Comparison of ENCODE assay signal across 8 cellular contexts in the genomic region with DNA sequence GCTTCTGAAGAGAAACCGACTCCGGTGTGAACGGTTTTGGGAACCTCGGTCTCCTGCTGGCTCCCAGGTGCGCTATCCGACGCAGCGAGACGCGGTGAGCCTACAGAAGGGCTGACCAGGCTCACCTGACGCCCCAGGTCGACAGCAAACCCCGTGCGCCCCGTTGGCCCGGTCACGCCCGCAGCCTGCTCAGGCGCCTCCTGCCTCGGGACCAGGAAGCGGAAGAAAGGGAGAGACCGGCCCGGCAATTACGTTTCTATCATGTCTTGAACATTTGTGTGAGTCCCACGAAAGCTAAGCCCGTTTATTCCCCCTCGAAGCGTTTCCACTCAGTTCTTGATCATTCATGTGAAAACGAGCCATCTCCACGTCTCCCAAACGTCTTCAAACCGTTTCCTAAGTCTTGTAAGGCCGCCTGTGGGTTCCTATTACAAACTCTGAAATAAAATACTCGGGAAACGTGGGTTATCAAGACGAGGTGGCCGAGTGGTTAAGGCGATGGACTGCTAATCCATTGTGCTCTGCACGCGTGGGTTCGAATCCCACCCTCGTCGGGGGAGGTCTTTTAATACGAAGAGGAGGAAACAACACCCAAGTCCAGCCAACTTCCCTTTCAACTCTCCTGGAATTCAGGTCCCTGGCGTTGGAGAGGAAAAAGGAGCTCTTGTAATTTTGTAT.
DNase-seq lines count a peak whose midpoint lies in the region; ATAC-seq and TF ChIP-seq lines count a peak whose summit lies in the region.

No MANE protein-coding gene starts in this region.

- H4K20me1 ChIP-seq in osteoblast (ENCODE audit: insufficient read depth, low read length): no peaks in the 10 kb centered on the region

- H3K79me2 ChIP-seq in ACC112 (ENCODE audit: control insufficient read depth, insufficient read depth, low read length, unreplicated experiment): no peaks in the 10 kb centered on the region
- H3K79me2 ChIP-seq in osteoblast (ENCODE audit: insufficient read depth, low read length): no peaks in the 10 kb centered on the region

- peak overlapping the region; percentile 88 for H3K4me3 ChIP-seq in ACC112 (ENCODE audit: low read depth, low read length)
- peak overlapping the region; percentile 80 for H3K4me3 ChIP-seq in fibroblast of mammary gland (ENCODE audit: control insufficient read depth, low read depth, low read length)
- peak overlapping the region; percentile 77 for H3K4me3 ChIP-seq in osteoblast (ENCODE audit: insufficient read depth, low read length)

- H3K4me2 ChIP-seq in osteoblast (ENCODE audit: insufficient read depth, low read length): peak overlapping the region; percentile 90

- no peak for TF ChIP-seq CTCF in fibroblast of mammary gland (conservative IDR thresholded peaks at IDR 0.05; ENCODE audit: control insufficient read depth, insufficient read depth, low read depth, low read length)
- no peak for TF ChIP-seq CTCF in osteoblast (IDR thresholded peaks at IDR 0.05; ENCODE audit: extremely low read depth, low read depth, low read length)

- H3K4me1 ChIP-seq in ACC112 (ENCODE audit: control insufficient read depth, insufficient read depth, low read length, unreplicated experiment) (peaks cover 4% of the 10 kb centered on the region), osteoblast (ENCODE audit: insufficient read depth, low read length) (peaks cover 7% of the 10 kb centered on the region)

- H2AFZ ChIP-seq in ACC112 (ENCODE audit: low read length, unreplicated experiment) (peak overlapping the region; percentile 94), osteoblast (ENCODE audit: low read length) (peak overlapping the region; percentile 95)

- H3K27ac ChIP-seq in ACC112 (ENCODE audit: low read depth, low read length) (peak overlapping the region; percentile 67), osteoblast (ENCODE audit: low read depth, low read length) (no peak overlapping the region)

- H3K27me3 ChIP-seq in ACC112 (ENCODE audit: insufficient read depth, low read length) (no peaks in the 10 kb centered on the region), osteoblast (ENCODE audit: insufficient read depth, low read length) (no peaks in the 10 kb centered on the region)

- ATAC-seq in GM21723 (IDR thresholded peaks at IDR 0.05; ENCODE audit: unreplicated experiment) (peak; percentile 55), GM21515 (IDR thresholded peaks at IDR 0.05; ENCODE audit: unreplicated experiment) (no peak), GM18498 (IDR thresholded peaks at IDR 0.05; ENCODE audit: unreplicated experiment) (no peak)

- H3K36me3 ChIP-seq in ACC112 (ENCODE audit: insufficient read depth, low read length) (no peaks in the 10 kb centered on the region), osteoblast (ENCODE audit: insufficient read depth, low read length) (no peaks in the 10 kb centered on the region)

- no peaks in the 10 kb centered on the region for H3K9me3 ChIP-seq in osteoblast (ENCODE audit: low read depth, low read length)

- peak; percentile 76 for DNase-seq in activated CD8-positive, alpha-beta memory T cell treated with anti-CD3 and anti-CD28 coated beads for 24 hours
- peak; percentile 80 for DNase-seq in fibroblast of mammary gland (ENCODE audit: low read depth)
- DNase-seq in osteoblast (ENCODE audit: insufficient read length, low spot score, missing footprints): peak; percentile 89
- no peak for DNase-seq in NCI-H187 treated with DMSO at 0.1 percent for 48 hours (lab: John Stamatoyannopoulos, UW)
